12 cellular contexts compared by ENCODE assay signal in genomic region chr10:6218692-6219493, GRCh38. TPM values are rescaled to one million over a fixed set of nuclear protein-coding genes. Genes with fewer than 3 reads are reported as not detected.
A peak's percentile ranks its signal among the peaks of the same experiment; 100 is the strongest.
DNase-seq lines count a peak whose midpoint lies in the region; ATAC-seq and TF ChIP-seq lines count a peak whose summit lies in the region.
"Had no signal": no experiment of that assay in that cellular context is flagged by ENCODE, and none has a peak within 500 bp of the region (broad histone marks: within the 10 kb centered on the region; RNA-seq: fewer than 3 reads in every experiment).

No MANE protein-coding gene starts in this region.

- peak overlapping the region; percentile 31 for H3K27ac ChIP-seq in brain microvascular endothelial cell
- no peak overlapping the region for H3K27ac ChIP-seq in mesendoderm (ENCODE audit: low read depth, low read length)
- H3K27ac ChIP-seq in gastroesophageal sphincter, result no peak overlapping the region

- no peaks in the 10 kb centered on the region for H3K79me2 ChIP-seq in mesendoderm (ENCODE audit: control insufficient read depth, insufficient read depth, low read length)

- no peak overlapping the region for H2BK15ac ChIP-seq in mesendoderm (replicated peaks; ENCODE audit: low read depth)

- H3K23ac ChIP-seq in mesendoderm (ENCODE audit: low read length), result no peak overlapping the region

- ATAC-seq in HG02852 (IDR thresholded peaks at IDR 0.05; ENCODE audit: unreplicated experiment), result no peak
- ATAC-seq in gastroesophageal sphincter, result no peak

- H3K36me3 ChIP-seq in brain microvascular endothelial cell (replicated peaks) (peaks cover 63% of the 10 kb centered on the region), mesendoderm (ENCODE audit: control insufficient read depth, insufficient read depth, low read length) (peaks cover 20% of the 10 kb centered on the region), gastroesophageal sphincter (peaks cover 0 to 99% of the 10 kb centered on the region in 2 donors)

- DNase-seq in AG08395 (ENCODE audit: low spot score), result peak; percentile 75
- DNase-seq in HPDE6-E6E7 (ENCODE audit: extremely low spot score), result peak; percentile 72
- peak; percentile 88 for DNase-seq in brain microvascular endothelial cell
- DNase-seq in mesendoderm, result peak; percentile 21
- DNase-seq in NAMALWA (ENCODE audit: low spot score), result no peak
- DNase-seq in epidermal melanocyte (ENCODE audit: insufficient read length, low spot score), result no peak
- DNase-seq: amniotic stem cell; CD8-positive, alpha-beta memory T cell; foreskin fibroblast; MG63 had no signal

- no peak for TF ChIP-seq POLR2A in gastroesophageal sphincter (IDR thresholded peaks at IDR 0.05)

- no peak overlapping the region for H2BK120ac ChIP-seq in mesendoderm (ENCODE audit: low read depth, low read length)

- in situ Hi-C loops in brain microvascular endothelial cell (cut with HindIII; ENCODE audit: low pct_ligation_motif_present, low sequenced_read_pairs), result no loop called here

- H2BK5ac ChIP-seq in mesendoderm (ENCODE audit: low read length), result no peak overlapping the region

- no peak overlapping the region for H4K5ac ChIP-seq in mesendoderm (ENCODE audit: low read length)

- no peak for TF ChIP-seq EP300 in gastroesophageal sphincter (IDR thresholded peaks at IDR 0.05)

- no peak overlapping the region for H3K18ac ChIP-seq in mesendoderm (ENCODE audit: low read length)

- no peak overlapping the region for H2AK5ac ChIP-seq in mesendoderm (ENCODE audit: low read length)

- no peaks in the 10 kb centered on the region for H3K27me3 ChIP-seq in brain microvascular endothelial cell (replicated peaks)
- no peaks in the 10 kb centered on the region for H3K27me3 ChIP-seq in mesendoderm (ENCODE audit: insufficient read depth, low read length, poor library complexity)
- no peaks in the 10 kb centered on the region for H3K27me3 ChIP-seq in gastroesophageal sphincter
- H3K27me3 ChIP-seq: MG63 had no signal

- H3K4me3 ChIP-seq in brain microvascular endothelial cell (ENCODE audit: low read depth, low read length), result no peak overlapping the region
- H3K4me3 ChIP-seq in mesendoderm (ENCODE audit: low read length), result no peak overlapping the region
- no peak overlapping the region for H3K4me3 ChIP-seq in gastroesophageal sphincter
- H3K4me3 ChIP-seq: MG63 had no signal

- no peak overlapping the region for H4K8ac ChIP-seq in mesendoderm (ENCODE audit: low read depth, low read length)

- no peak overlapping the region for H3K4ac ChIP-seq in mesendoderm (ENCODE audit: low read depth, low read length)

- WGBS in mesendoderm (ENCODE audit: extremely low coverage, insufficient coverage, low lambda C conversion rate), result no CpG with 5 or more reads among the region's 24 CpGs
- 76 to 90% methylated on average over 2 to 6 of the region's 24 CpGs for WGBS in gastroesophageal sphincter (ENCODE audit: low coverage in 1 of 2), 2 donors

- H3K56ac ChIP-seq in mesendoderm (ENCODE audit: low read length), result no peak overlapping the region

- H3K9ac ChIP-seq in mesendoderm (ENCODE audit: low read length), result no peak overlapping the region

- no peak overlapping the region for H3K4me2 ChIP-seq in mesendoderm (ENCODE audit: low read length)

- H3K79me1 ChIP-seq in mesendoderm (ENCODE audit: low read length), result peaks cover 3% of the 10 kb centered on the region

- no peaks in the 10 kb centered on the region for H3K4me1 ChIP-seq in mesendoderm (ENCODE audit: control insufficient read depth, low read depth, low read length)
- no peaks in the 10 kb centered on the region for H3K4me1 ChIP-seq in gastroesophageal sphincter

- H3K9me3 ChIP-seq in gastroesophageal sphincter, result no peaks in the 10 kb centered on the region
- H3K9me3 ChIP-seq: MG63 had no signal

- TF ChIP-seq CTCF in brain microvascular endothelial cell (IDR thresholded peaks at IDR 0.05; ENCODE audit: low read depth, low read length, missing control alignments) (no peak), gastroesophageal sphincter (IDR thresholded peaks at IDR 0.05) (no peak)

RNA-seq across cellular contexts. Expression of gene PFKFB3, which starts 16.2 kb away (rescaled TPM):
- 18.7 TPM for polyA plus RNA-seq in mesendoderm (2013, experiment 1 of 2)
- polyA plus RNA-seq in mesendoderm (2013, experiment 2 of 2), result 18.7 TPM
- total RNA-seq in gastroesophageal sphincter, result 10 to 100 TPM; 29.6 to 78.3 (median 38.4) TPM

Comparison
In these comparisons a context has a peak if more than half of its experiments do, and no peak if none do; other contexts are left out.
1. DNase-seq: peak in AG08395 (single experiment), HPDE6-E6E7 (single experiment), brain microvascular endothelial cell (single experiment) and mesendoderm (single experiment); none in NAMALWA (single experiment) and epidermal melanocyte (single experiment).